ENCODE assay signal across 20 cellular contexts in the genomic region with DNA sequence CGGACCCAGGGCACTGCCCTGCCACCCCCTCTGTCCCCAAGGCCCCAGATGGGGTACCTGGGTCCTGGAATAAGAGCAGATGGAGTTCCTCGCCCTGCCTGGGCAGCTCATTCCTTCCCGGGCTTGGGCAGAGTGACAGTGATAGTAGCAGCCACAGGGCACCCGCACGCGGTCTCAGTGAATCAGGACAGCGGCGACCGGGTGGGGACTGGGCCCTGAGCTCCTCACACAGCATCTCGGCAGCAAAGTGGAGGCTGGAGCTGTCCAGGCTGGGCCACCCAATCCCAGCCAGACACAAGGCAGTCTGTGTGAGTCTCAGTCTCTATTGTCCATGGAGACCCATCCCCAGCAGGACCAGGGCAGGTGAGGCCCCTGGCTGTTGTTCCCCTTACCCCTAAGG. TPM values are rescaled to one million over a fixed set of nuclear protein-coding genes. Genes with fewer than 3 reads are reported as not detected.
DNase-seq lines count a peak whose midpoint lies in the region; ATAC-seq and TF ChIP-seq lines count a peak whose summit lies in the region.
"Had no signal": no experiment of that assay in that cellular context is flagged by ENCODE, and none has a peak within 500 bp of the region (broad histone marks: within the 10 kb centered on the region; RNA-seq: fewer than 3 reads in every experiment).

No MANE protein-coding gene starts in this region.

- no peak overlapping the region for H2AK5ac ChIP-seq in trophoblast cell (ENCODE audit: low read length)

- H4K12ac ChIP-seq in trophoblast cell (ENCODE audit: low read depth, low read length), result no peak overlapping the region

- H3K4me1 Mint-ChIP-seq in stimulated activated naive CD8-positive, alpha-beta T cell treated with anti-CD3 and anti-CD28 coated beads, Interleukin-15, amount 100 ng/mL, for 72 hours, result no peaks in the 10 kb centered on the region

- no peak overlapping the region for H3K23ac ChIP-seq in trophoblast cell (ENCODE audit: low read length)

- WGBS in trophoblast cell (ENCODE audit: extremely low coverage, insufficient coverage, insufficient read length), result no CpG with 5 or more reads among the region's 10 CpGs

- no peak overlapping the region for H4K91ac ChIP-seq in trophoblast cell (ENCODE audit: low read depth, low read length)

- H3K9me3 ChIP-seq in WERI-Rb-1 (ENCODE audit: severe bottlenecking) (no peaks in the 10 kb centered on the region), trophoblast cell (ENCODE audit: insufficient read depth, low read depth, low read length) (peaks cover 3% of the 10 kb centered on the region)

- H3K4me3 Mint-ChIP-seq in stimulated activated naive CD8-positive, alpha-beta T cell treated with anti-CD3 and anti-CD28 coated beads, Interleukin-15, amount 100 ng/mL, for 72 hours, result no peak overlapping the region
- H3K4me3 Mint-ChIP-seq: CD4-positive, CD25-positive, alpha-beta regulatory T cell; H9 had no signal

- H3K79me1 ChIP-seq in trophoblast cell (ENCODE audit: low read length), result no peaks in the 10 kb centered on the region

- no peak overlapping the region for H3K9ac ChIP-seq in trophoblast cell (ENCODE audit: low read length)
- H3K9ac ChIP-seq: GM23248 had no signal

- no peak overlapping the region for H2BK5ac ChIP-seq in trophoblast cell (ENCODE audit: low read depth, low read length, poor library complexity)

- H4K8ac ChIP-seq in trophoblast cell (ENCODE audit: low read depth, low read length), result no peak overlapping the region

- H3K4me3 ChIP-seq in WERI-Rb-1 (ENCODE audit: low read depth, low read length) (no peak overlapping the region), trophoblast cell (ENCODE audit: low read depth, low read length) (no peak overlapping the region)
- H3K4me3 ChIP-seq: GM12878, GM23248 had no signal

- no peak overlapping the region for H3K4me2 ChIP-seq in trophoblast cell (ENCODE audit: low read length)

- H3K79me2 ChIP-seq in trophoblast cell (ENCODE audit: control insufficient read depth, insufficient read depth, low read length, poor library complexity), result no peaks in the 10 kb centered on the region

- H3K27ac Mint-ChIP-seq in stimulated activated naive CD8-positive, alpha-beta T cell treated with anti-CD3 and anti-CD28 coated beads, Interleukin-15, amount 100 ng/mL, for 72 hours, result no peak overlapping the region
- H3K27ac Mint-ChIP-seq: CD4-positive, CD25-positive, alpha-beta regulatory T cell had no signal

- H3K18ac ChIP-seq in trophoblast cell (ENCODE audit: low read length), result no peak overlapping the region

- ATAC-seq in stimulated activated naive CD8-positive, alpha-beta T cell treated with anti-CD3 and anti-CD28 coated beads, Interleukin-15, amount 100 ng/mL, for 72 hours, result no peak
- no peak for ATAC-seq in HG02885 (IDR thresholded peaks at IDR 0.05; ENCODE audit: poor library complexity, unreplicated experiment)
- ATAC-seq: GM12878 had no signal

- peaks cover 3 to 7% of the 10 kb centered on the region in 2 experiments for H3K4me1 ChIP-seq in trophoblast cell (ENCODE audit: control insufficient read depth in 1 of 2, insufficient read depth in 2 of 2, low read length in 2 of 2)

- no peak overlapping the region for H2AFZ ChIP-seq in trophoblast cell (ENCODE audit: insufficient read depth, low read length, poor library complexity)
- H2AFZ ChIP-seq: GM23248 had no signal

- no peak for TF ChIP-seq CTCF in WERI-Rb-1 (IDR thresholded peaks at IDR 0.05; ENCODE audit: low read depth, low read length)

- H3K27me3 Mint-ChIP-seq in stimulated activated naive CD8-positive, alpha-beta T cell treated with anti-CD3 and anti-CD28 coated beads, Interleukin-15, amount 100 ng/mL, for 72 hours, result peaks cover 25% of the 10 kb centered on the region

- H3K36me3 ChIP-seq in WERI-Rb-1 (peaks cover 15% of the 10 kb centered on the region), trophoblast cell (ENCODE audit: control insufficient read depth in 1 of 2, insufficient read depth in 2 of 2, low read length in 2 of 2) (no peaks in the 10 kb centered on the region)

- H3K4ac ChIP-seq in trophoblast cell (ENCODE audit: low read depth, low read length), result no peak overlapping the region

- H2BK12ac ChIP-seq in trophoblast cell (ENCODE audit: low read length), result no peak overlapping the region

- no peaks in the 10 kb centered on the region for H3K27me3 ChIP-seq in WERI-Rb-1 (ENCODE audit: insufficient read depth, low read depth, severe bottlenecking)
- no peaks in the 10 kb centered on the region for H3K27me3 ChIP-seq in trophoblast cell (ENCODE audit: insufficient read depth, low read length)

- no peak overlapping the region for H2BK120ac ChIP-seq in trophoblast cell (ENCODE audit: insufficient read depth, low read length, poor library complexity)

- no peak overlapping the region for H3K14ac ChIP-seq in trophoblast cell (ENCODE audit: low read length)

- no peaks in the 10 kb centered on the region for H3K9me3 Mint-ChIP-seq in stimulated activated naive CD8-positive, alpha-beta T cell treated with anti-CD3 and anti-CD28 coated beads, Interleukin-15, amount 100 ng/mL, for 72 hours
- H3K9me3 Mint-ChIP-seq: CD4-positive, CD25-positive, alpha-beta regulatory T cell; H9 had no signal

- DNase-seq in WERI-Rb-1, result no peak
- DNase-seq in trophoblast cell, result peak; percentile 19 to 57
- DNase-seq in retina, result no peak
- no peak for DNase-seq in stimulated activated naive CD8-positive, alpha-beta T cell treated with anti-CD3 and anti-CD28 coated beads, Interleukin-15, amount 100 ng/mL, for 72 hours
- DNase-seq: CD4-positive, CD25-positive, alpha-beta regulatory T cell; DMS79 treated with DMSO at 0.1 percent for 48 hours; GM23248; H9; Karpas-422; NCI-H1694 treated with DMSO at 0.1 percent for 48 hours; NCI-H526; OCI-M1; SHP77 had no signal

- H3K27ac ChIP-seq in WERI-Rb-1, result peak overlapping the region; percentile 49
- H3K27ac ChIP-seq in cingulate gyrus (ENCODE audit: low read depth, low read length), result peak overlapping the region; percentile 88
- no peak overlapping the region for H3K27ac ChIP-seq in trophoblast cell (ENCODE audit: low read depth, low read length)
- H3K27ac ChIP-seq in temporal lobe (ENCODE audit: low read depth, low read length), result peak overlapping the region; percentile 92
- H3K27ac ChIP-seq: GM23248 had no signal

RNA-seq across cellular contexts. Expression of a gene that starts 37.4 kb away (rescaled TPM):
- polyA plus RNA-seq in trophoblast cell (2013), result not detected in 2 replicates
- total RNA-seq in temporal lobe, result not detected
- total RNA-seq: CD4-positive, CD25-positive, alpha-beta regulatory T cell; GM12878; GM23248; H9; HT1080; MCF 10A had no signal
- polyA plus RNA-seq: BJ; CD4-positive, CD25-positive, alpha-beta regulatory T cell; GM23248 had no signal

RNA-seq across cellular contexts. Expression of a gene that starts 57.7 kb away (rescaled TPM):
- polyA plus RNA-seq in trophoblast cell (2013), result 4.1 TPM in 2 replicates
- total RNA-seq in temporal lobe, result not detected
- total RNA-seq: GM12878, GM23248, MCF 10A had no signal
- polyA plus RNA-seq: GM23248 had no signal

Comparison
In these comparisons a context has a peak if more than half of its experiments do, and no peak if none do; other contexts are left out.
1. DNase-seq: peak in trophoblast cell (2 of 2); none in WERI-Rb-1 (single experiment), retina (single experiment) and stimulated activated naive CD8-positive, alpha-beta T cell treated with anti-CD3 and anti-CD28 coated beads, Interleukin-15, amount 100 ng/mL, for 72 hours (0 of 2).